28 cellular contexts compared by ENCODE assay signal in genomic region chr2:96830064-96830562, GRCh38. TPM values are rescaled to one million over a fixed set of nuclear protein-coding genes. Genes with fewer than 3 reads are reported as not detected.
A peak's percentile ranks its signal among the peaks of the same experiment; 100 is the strongest.
DNase-seq lines count a peak whose midpoint lies in the region; ATAC-seq lines count a peak whose summit lies in the region.
"Had no signal": no experiment of that assay in that cellular context is flagged by ENCODE, and none has a peak within 500 bp of the region (broad histone marks: within the 10 kb centered on the region; RNA-seq: fewer than 3 reads in every experiment).

No MANE protein-coding gene starts in this region.

- DNase-seq in right cardiac atrium (no peak), left ventricle myocardium superior (no peak), OCI-M1 (lab: John Stamatoyannopoulos, UW) (peak; percentile 65), cerebellar cortex (ENCODE audit: low spot score) (peak; percentile 46), DMS79 treated with DMSO at 0.1 percent for 48 hours (lab: John Stamatoyannopoulos, UW) (no peak)
- DNase-seq in stimulated activated naive B cell treated with anti-CD40 and anti-IgM and Interleukin-4, amounts not matched to agents 10 μg/mL and 1 μg/mL and 100 μg/mL, for 72 hours: no peak
- DNase-seq: activated CD4-positive, alpha-beta T cell treated with anti-CD3 and anti-CD28 coated beads, Interleukin-2, amount 50 U/mL, for 4 hours; activated naive CD4-positive, alpha-beta T cell; colonic mucosa; DMS153; effector memory CD4-positive, alpha-beta T cell; foreskin keratinocyte; GOT3; KBM-7; MG63; naive B cell; NCI-H1417; NCI-H2081; PC-3; Right ventricle myocardium superior; thyroid gland had no signal

- intact Hi-C loops in right cardiac atrium (cut with DNase I) (no loop called here), left ventricle myocardium superior (cut with micrococcal nuclease) (no loop called here)

- no peak overlapping the region for H3K4me3 ChIP-seq in right cardiac atrium (ENCODE audit: low read length)
- H3K4me3 ChIP-seq: colonic mucosa, MG63, pancreas, thyroid gland had no signal

- peak overlapping the region; percentile 61 for H3K27ac Mint-ChIP-seq in stimulated activated naive B cell treated with anti-CD40 and anti-IgM and Interleukin-4, amounts not matched to agents 10 μg/mL and 1 μg/mL and 100 μg/mL, for 72 hours
- H3K27ac Mint-ChIP-seq: stimulated activated naive CD8-positive, alpha-beta T cell treated with anti-CD3 and anti-CD28 coated beads, Interleukin-15, Interleukin-2, amounts not matched to agents 100 ng/mL and 50 ng/mL, for 24 hours had no signal

- peak overlapping the region; percentile 10 for H3K27ac ChIP-seq in right cardiac atrium (ENCODE audit: low read length)
- H3K27ac ChIP-seq: colonic mucosa, foreskin keratinocyte, thyroid gland had no signal

- H3K27me3 ChIP-seq in right cardiac atrium (ENCODE audit: control insufficient read depth, insufficient read depth): no peaks in the 10 kb centered on the region
- H3K27me3 ChIP-seq: colonic mucosa, foreskin keratinocyte, MG63, pancreas, thyroid gland had no signal

- H3K9me3 ChIP-seq in right cardiac atrium (ENCODE audit: control insufficient read depth, low read length): no peaks in the 10 kb centered on the region
- H3K9me3 ChIP-seq: colonic mucosa, MG63, pancreas, thyroid gland had no signal

- peaks cover 9 to 10% of the 10 kb centered on the region in 2 donors for H3K4me1 Mint-ChIP-seq in stimulated activated naive B cell treated with anti-CD40 and anti-IgM and Interleukin-4, amounts not matched to agents 10 μg/mL and 1 μg/mL and 100 μg/mL, for 72 hours
- H3K4me1 Mint-ChIP-seq: CD14-positive monocyte had no signal

- no peaks in the 10 kb centered on the region for H3K27me3 Mint-ChIP-seq in stimulated activated naive B cell treated with anti-CD40 and anti-IgM and Interleukin-4, amounts not matched to agents 10 μg/mL and 1 μg/mL and 100 μg/mL, for 72 hours
- H3K27me3 Mint-ChIP-seq: naive B cell; stimulated activated naive CD8-positive, alpha-beta T cell treated with anti-CD3 and anti-CD28 coated beads, Interleukin-15, Interleukin-2, amounts not matched to agents 100 ng/mL and 50 ng/mL, for 24 hours had no signal

- no peaks in the 10 kb centered on the region for H3K9me3 Mint-ChIP-seq in stimulated activated naive B cell treated with anti-CD40 and anti-IgM and Interleukin-4, amounts not matched to agents 10 μg/mL and 1 μg/mL and 100 μg/mL, for 72 hours
- H3K9me3 Mint-ChIP-seq: CD14-positive monocyte; naive B cell; stimulated activated naive CD8-positive, alpha-beta T cell treated with anti-CD3 and anti-CD28 coated beads, Interleukin-15, Interleukin-2, amounts not matched to agents 100 ng/mL and 50 ng/mL, for 24 hours had no signal

- 44% methylated on average over 5 of the region's 5 CpGs for WGBS in right cardiac atrium

- H3K4me3 Mint-ChIP-seq in stimulated activated naive B cell treated with anti-CD40 and anti-IgM and Interleukin-4, amounts not matched to agents 10 μg/mL and 1 μg/mL and 100 μg/mL, for 72 hours: no peak overlapping the region
- H3K4me3 Mint-ChIP-seq: CD14-positive monocyte; stimulated activated naive CD8-positive, alpha-beta T cell treated with anti-CD3 and anti-CD28 coated beads, Interleukin-15, Interleukin-2, amounts not matched to agents 100 ng/mL and 50 ng/mL, for 24 hours had no signal

- H3K4me1 ChIP-seq in right cardiac atrium (ENCODE audit: control insufficient read depth, insufficient read depth, low read length): peaks cover 7% of the 10 kb centered on the region
- H3K4me1 ChIP-seq: colonic mucosa, foreskin keratinocyte had no signal

- ATAC-seq in right cardiac atrium: no peak
- no peak for ATAC-seq in left ventricle myocardium superior
- ATAC-seq in stimulated activated naive B cell treated with anti-CD40 and anti-IgM and Interleukin-4, amounts not matched to agents 10 μg/mL and 1 μg/mL and 100 μg/mL, for 72 hours (replicated peaks): no peak
- ATAC-seq in GM19023 (IDR thresholded peaks at IDR 0.05; ENCODE audit: unreplicated experiment): no peak
- ATAC-seq: esophagus mucosa, foreskin keratinocyte, left lobe of liver, pancreas, PC-3, sciatic nerve had no signal

- peaks cover 38 to 46% of the 10 kb centered on the region in 2 donors for H3K36me3 Mint-ChIP-seq in stimulated activated naive B cell treated with anti-CD40 and anti-IgM and Interleukin-4, amounts not matched to agents 10 μg/mL and 1 μg/mL and 100 μg/mL, for 72 hours

RNA-seq across cellular contexts. Expression of gene ANKRD23, which starts 13.7 kb away (rescaled TPM):
- total RNA-seq in right cardiac atrium: 10 to 100 TPM in 3 of 4 donors, 1 to 10 TPM in 1; 8.2 to 27.7 (median 17.3) TPM
- 27.0 TPM for polyA plus RNA-seq in right cardiac atrium
- 5.5 TPM for total RNA-seq in left ventricle myocardium superior
- polyA plus RNA-seq: CD14-positive monocyte had no signal

RNA-seq across cellular contexts. Expression of gene CNNM3, which starts 14.0 kb away (rescaled TPM):
- total RNA-seq in right cardiac atrium (10 to 100 TPM in 3 of 4 donors, 1 to 10 TPM in 1; 8.6 to 14.5 (median 11.5) TPM), left ventricle myocardium superior (16.8 TPM)
- polyA plus RNA-seq in right cardiac atrium: 7.2 TPM

RNA-seq across cellular contexts. Expression of gene ANKRD39, which starts 27.7 kb away (rescaled TPM):
- total RNA-seq in right cardiac atrium: 10 to 100 TPM; 11.8 to 17.3 (median 14.1) TPM
- 23.3 TPM for polyA plus RNA-seq in right cardiac atrium
- total RNA-seq in left ventricle myocardium superior: 16.1 TPM

RNA-seq across cellular contexts. Expression of gene SEMA4C, which starts 39.8 kb away (rescaled TPM):
- total RNA-seq in right cardiac atrium: 10 to 100 TPM; 22.0 to 28.5 (median 24.5) TPM
- polyA plus RNA-seq in right cardiac atrium: 19.3 TPM
- 17.0 TPM for total RNA-seq in left ventricle myocardium superior

Comparison
In these comparisons a context has a peak if more than half of its experiments do, and no peak if none do; other contexts are left out.
1. DNase-seq: peak in OCI-M1 (single experiment) and cerebellar cortex (single experiment); none in right cardiac atrium (0 of 3), left ventricle myocardium superior (single experiment), stimulated activated naive B cell treated with anti-CD40 and anti-IgM and Interleukin-4, amounts not matched to agents 10 μg/mL and 1 μg/mL and 100 μg/mL, for 72 hours (single experiment) and DMS79 treated with DMSO at 0.1 percent for 48 hours (single experiment).